2 cellular contexts compared by ENCODE assay signal in the genomic region with DNA sequence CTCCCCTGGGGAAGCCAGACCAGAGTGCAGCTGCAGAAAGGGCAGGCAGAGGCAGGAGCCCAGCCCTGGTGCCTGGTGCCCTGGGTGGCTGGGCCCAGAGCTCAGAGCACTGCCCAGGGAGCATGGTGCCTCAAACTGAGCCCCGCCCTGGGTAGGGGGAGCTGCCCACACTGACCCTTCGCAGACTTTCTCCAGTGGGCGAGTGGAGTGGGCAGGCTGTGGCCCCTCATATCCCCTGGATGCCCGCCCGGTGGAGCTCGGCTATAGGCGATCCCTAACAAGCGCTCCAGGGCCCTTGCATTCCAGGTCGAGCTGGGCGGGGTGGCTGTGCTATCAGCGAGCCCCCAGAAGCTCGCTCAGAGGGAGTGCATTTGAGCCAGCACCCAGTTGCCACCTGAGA.
A peak's percentile ranks its signal among the peaks of the same experiment; 100 is the strongest.
TF ChIP-seq lines count a peak whose summit lies in the region.

No MANE protein-coding gene starts in this region.

TF ChIP-seq in HepG2, 621 proteins besides CTCF, POLR2A, EP300 and RAD21:
- TF ChIP-seq ZNF891 (CRISPR knock-in tag; IDR thresholded peaks at IDR 0.05) (no peak), KDM6A (CRISPR knock-in tag; IDR thresholded peaks at IDR 0.05; ENCODE audit: low read depth) (no peak), ZMYM2 (CRISPR knock-in tag; IDR thresholded peaks at IDR 0.05) (no peak), STAG1 (CRISPR knock-in tag; IDR thresholded peaks at IDR 0.05) (peak; percentile 43)
TF ChIP-seq in HepG2: peak in this region for 1.

TF ChIP-seq in H1, 55 proteins besides CTCF, POLR2A, EP300 and RAD21:
- TF ChIP-seq CBX8 (IDR thresholded peaks at IDR 0.05; ENCODE audit: borderline replicate concordance, low read depth, low read length) = no peak
- TF ChIP-seq, protein P1, sequence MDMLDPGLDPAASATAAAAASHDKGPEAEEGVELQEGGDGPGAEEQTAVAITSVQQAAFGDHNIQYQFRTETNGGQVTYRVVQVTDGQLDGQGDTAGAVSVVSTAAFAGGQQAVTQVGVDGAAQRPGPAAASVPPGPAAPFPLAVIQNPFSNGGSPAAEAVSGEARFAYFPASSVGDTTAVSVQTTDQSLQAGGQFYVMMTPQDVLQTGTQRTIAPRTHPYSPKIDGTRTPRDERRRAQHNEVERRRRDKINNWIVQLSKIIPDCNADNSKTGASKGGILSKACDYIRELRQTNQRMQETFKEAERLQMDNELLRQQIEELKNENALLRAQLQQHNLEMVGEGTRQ (IDR thresholded peaks at IDR 0.05; ENCODE audit: low read length) = no peak
- TF ChIP-seq SRF (IDR thresholded peaks at IDR 0.05; ENCODE audit: low read depth, low read length) = no peak
